ENCODE assay signal across 19 cellular contexts in the genomic region with DNA sequence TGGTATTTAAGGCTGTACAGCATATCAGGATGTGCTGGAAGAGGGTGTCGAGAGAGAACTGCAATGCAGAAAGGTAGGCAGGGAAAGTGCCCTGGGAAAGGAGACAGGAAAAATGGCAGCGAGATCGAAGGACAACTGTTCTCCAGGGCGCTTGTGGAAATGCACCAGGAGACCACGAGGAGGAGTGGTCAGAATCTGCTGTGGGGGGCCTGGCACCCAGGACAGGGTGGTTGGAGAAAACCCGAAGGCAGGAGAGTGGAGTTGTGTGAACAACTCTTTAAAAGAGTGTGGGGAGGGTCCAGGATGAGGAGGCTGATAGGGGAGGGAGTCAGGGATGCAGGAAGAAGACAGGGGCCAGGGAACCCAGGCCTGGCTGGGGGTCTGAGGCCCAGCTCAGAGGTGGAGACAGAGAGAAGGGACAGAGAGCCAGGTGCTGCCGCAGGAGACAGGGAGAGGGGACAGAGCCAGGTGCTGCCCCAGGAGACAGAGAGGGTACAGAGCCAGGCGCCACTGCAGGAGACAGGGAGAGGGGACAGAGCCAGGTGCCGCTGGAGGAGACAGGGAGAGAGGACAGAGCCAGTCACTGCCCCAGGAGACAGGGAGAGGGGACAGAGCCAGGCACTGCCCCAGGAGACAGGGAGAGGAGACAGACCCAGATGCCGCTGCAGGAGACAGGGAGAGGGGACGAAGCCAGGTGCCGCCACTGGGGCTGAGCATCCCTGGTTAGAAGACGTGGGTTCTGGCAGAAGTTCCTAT. TPM values are rescaled to one million over a fixed set of nuclear protein-coding genes. Genes with fewer than 3 reads are reported as not detected.
DNase-seq lines count a peak whose midpoint lies in the region; ATAC-seq and TF ChIP-seq lines count a peak whose summit lies in the region.
"Had no signal": no experiment of that assay in that cellular context is flagged by ENCODE, and none has a peak within 500 bp of the region (broad histone marks: within the 10 kb centered on the region; RNA-seq: fewer than 3 reads in every experiment).

No MANE protein-coding gene starts in this region.

- no peaks in the 10 kb centered on the region for H3K4me1 Mint-ChIP-seq in activated naive CD4-positive, alpha-beta T cell treated with anti-CD3 and anti-CD28 coated beads, Interleukin-2, amount 50 U/mL, for 24 hours
- peaks cover 4% of the 10 kb centered on the region for H3K4me1 Mint-ChIP-seq in activated naive CD4-positive, alpha-beta T cell treated with anti-CD3 and anti-CD28 coated beads for 36 hours (ENCODE audit: low read depth)
- no peaks in the 10 kb centered on the region for H3K4me1 Mint-ChIP-seq in central memory CD8-positive, alpha-beta T cell
- peaks cover 17% of the 10 kb centered on the region for H3K4me1 Mint-ChIP-seq in nephron progenitor cell

- no peak for TF ChIP-seq POLR2A in vagina (IDR thresholded peaks at IDR 0.05)

- no peaks in the 10 kb centered on the region for H3K4me1 ChIP-seq in vagina
- H3K4me1 ChIP-seq: BE2C had no signal

- no peak overlapping the region for H3K4me3 ChIP-seq in vagina
- H3K4me3 ChIP-seq: GM23248, K562 had no signal

- peaks cover 2% of the 10 kb centered on the region for H3K36me3 Mint-ChIP-seq in activated naive CD4-positive, alpha-beta T cell treated with anti-CD3 and anti-CD28 coated beads, Interleukin-2, amount 50 U/mL, for 24 hours
- H3K36me3 Mint-ChIP-seq in activated naive CD4-positive, alpha-beta T cell treated with anti-CD3 and anti-CD28 coated beads for 36 hours (ENCODE audit: low read depth): no peaks in the 10 kb centered on the region
- H3K36me3 Mint-ChIP-seq in central memory CD8-positive, alpha-beta T cell (ENCODE audit: insufficient read depth): peaks cover 4% of the 10 kb centered on the region
- peaks cover 4% of the 10 kb centered on the region for H3K36me3 Mint-ChIP-seq in nephron progenitor cell (ENCODE audit: low read depth)

- intact Hi-C loops in activated naive CD4-positive, alpha-beta T cell treated with anti-CD3 and anti-CD28 coated beads for 36 hours (cut with micrococcal nuclease): no loop called here
- intact Hi-C loops in vagina (cut with DNase I): no loop called here

- H3K27me3 Mint-ChIP-seq in activated naive CD4-positive, alpha-beta T cell treated with anti-CD3 and anti-CD28 coated beads, Interleukin-2, amount 50 U/mL, for 24 hours: no peaks in the 10 kb centered on the region
- H3K27me3 Mint-ChIP-seq in activated naive CD4-positive, alpha-beta T cell treated with anti-CD3 and anti-CD28 coated beads for 36 hours (ENCODE audit: low read depth): no peaks in the 10 kb centered on the region
- no peaks in the 10 kb centered on the region for H3K27me3 Mint-ChIP-seq in central memory CD8-positive, alpha-beta T cell
- H3K27me3 Mint-ChIP-seq in nephron progenitor cell (ENCODE audit: low read depth, poor library complexity): peaks cover 12% of the 10 kb centered on the region
- H3K27me3 Mint-ChIP-seq: CD4-positive, alpha-beta T cell had no signal

- H3K27ac Mint-ChIP-seq in activated naive CD4-positive, alpha-beta T cell treated with anti-CD3 and anti-CD28 coated beads, Interleukin-2, amount 50 U/mL, for 24 hours: no peak overlapping the region
- no peak overlapping the region for H3K27ac Mint-ChIP-seq in activated naive CD4-positive, alpha-beta T cell treated with anti-CD3 and anti-CD28 coated beads for 36 hours
- H3K27ac Mint-ChIP-seq in central memory CD8-positive, alpha-beta T cell (ENCODE audit: low read depth): peak overlapping the region; percentile 74
- H3K27ac Mint-ChIP-seq in nephron progenitor cell: peak overlapping the region; percentile 46
- H3K27ac Mint-ChIP-seq: CD4-positive, alpha-beta T cell had no signal

- CTCF ChIA-PET in activated naive CD4-positive, alpha-beta T cell treated with anti-CD3 and anti-CD28 coated beads for 36 hours (lab: Charles Lee): no interaction called here

- H3K4me3 Mint-ChIP-seq in activated naive CD4-positive, alpha-beta T cell treated with anti-CD3 and anti-CD28 coated beads, Interleukin-2, amount 50 U/mL, for 24 hours: peak overlapping the region; percentile 16
- no peak overlapping the region for H3K4me3 Mint-ChIP-seq in activated naive CD4-positive, alpha-beta T cell treated with anti-CD3 and anti-CD28 coated beads for 36 hours
- H3K4me3 Mint-ChIP-seq in central memory CD8-positive, alpha-beta T cell: no peak overlapping the region
- H3K4me3 Mint-ChIP-seq in nephron progenitor cell: no peak overlapping the region
- H3K4me3 Mint-ChIP-seq: CD4-positive, alpha-beta T cell had no signal

- H3K36me3 ChIP-seq in vagina: no peaks in the 10 kb centered on the region
- H3K36me3 ChIP-seq: BE2C had no signal

- no peak for ATAC-seq in central memory CD8-positive, alpha-beta T cell (replicated peaks; ENCODE audit: extremely low read depth, poor library complexity, severe bottlenecking)
- ATAC-seq in HG03025 (IDR thresholded peaks at IDR 0.05; ENCODE audit: low FRiP score, unreplicated experiment): no peak
- ATAC-seq: K562, Panc1 had no signal

- no peak for TF ChIP-seq CTCF in nephron progenitor cell (IDR thresholded peaks at IDR 0.05)
- no peak for TF ChIP-seq CTCF in vagina (IDR thresholded peaks at IDR 0.05)

- H3K9me3 Mint-ChIP-seq in activated naive CD4-positive, alpha-beta T cell treated with anti-CD3 and anti-CD28 coated beads, Interleukin-2, amount 50 U/mL, for 24 hours: no peaks in the 10 kb centered on the region
- H3K9me3 Mint-ChIP-seq in activated naive CD4-positive, alpha-beta T cell treated with anti-CD3 and anti-CD28 coated beads for 36 hours: no peaks in the 10 kb centered on the region
- H3K9me3 Mint-ChIP-seq in central memory CD8-positive, alpha-beta T cell: no peaks in the 10 kb centered on the region
- no peaks in the 10 kb centered on the region for H3K9me3 Mint-ChIP-seq in nephron progenitor cell
- H3K9me3 Mint-ChIP-seq: CD4-positive, alpha-beta T cell had no signal

- H3K9me3 ChIP-seq in vagina: no peaks in the 10 kb centered on the region
- H3K9me3 ChIP-seq: BE2C, Caco-2 had no signal

- no peaks in the 10 kb centered on the region for H3K27me3 ChIP-seq in vagina

- no peak for DNase-seq in activated naive CD4-positive, alpha-beta T cell treated with anti-CD3 and anti-CD28 coated beads for 36 hours
- peak in 1 of 2 donors; percentile 3 for DNase-seq in central memory CD8-positive, alpha-beta T cell (ENCODE audit: low spot score in 2 of 2)
- DNase-seq in nephron progenitor cell (no peak), vagina (ENCODE audit: extremely low spot score in 2 of 2) (peak; percentile 79 to 80), GOT3 (lab: John Stamatoyannopoulos, UW) (no peak)
- DNase-seq: BE2C; Caco-2; CD4-positive, alpha-beta T cell; GM23248; HCEC 1CT; NCI-H1092 treated with DMSO at 0.1 percent for 48 hours; NCI-H146; NCI-H2081 treated with DMSO at 0.1 percent for 48 hours; NCI-H446 treated with DMSO at 0.1 percent for 48 hours; NCI-H69 had no signal

- H3K27ac ChIP-seq in vagina: no peak overlapping the region
- H3K27ac ChIP-seq: GM23248 had no signal

RNA-seq across cellular contexts. Expression of gene SLC22A1, which starts 9.3 kb away (rescaled TPM):
- total RNA-seq in activated naive CD4-positive, alpha-beta T cell treated with anti-CD3 and anti-CD28 coated beads for 36 hours: not detected
- 1.2 TPM for total RNA-seq in vagina
- total RNA-seq: GM23248 had no signal

Comparison
In these comparisons a context has a peak if more than half of its experiments do, and no peak if none do; other contexts are left out.
1. H3K27ac Mint-ChIP-seq: peak in central memory CD8-positive, alpha-beta T cell (single experiment) and nephron progenitor cell (single experiment); none in activated naive CD4-positive, alpha-beta T cell treated with anti-CD3 and anti-CD28 coated beads, Interleukin-2, amount 50 U/mL, for 24 hours (single experiment) and activated naive CD4-positive, alpha-beta T cell treated with anti-CD3 and anti-CD28 coated beads for 36 hours (single experiment).
2. DNase-seq: peak in vagina (2 of 2); none in activated naive CD4-positive, alpha-beta T cell treated with anti-CD3 and anti-CD28 coated beads for 36 hours (single experiment), nephron progenitor cell (single experiment) and GOT3 (single experiment).